Comparison of ENCODE assay signal across 35 cellular contexts in genomic region chr20:47161411-47161810, GRCh38.
"Had no signal": no experiment of that assay in that cellular context is flagged by ENCODE, and none has a peak within 500 bp of the region (broad histone marks: within the 10 kb centered on the region; RNA-seq: fewer than 3 reads in every experiment).

No MANE protein-coding gene starts in this region.

- DNase-seq: Karpas-422, Kasumi-1, MG63, MM.1S, MV-4-11, NCI-H1048, NCI-H1092, NCI-H1092 treated with DMSO at 0.1 percent for 48 hours, NCI-H1105, NCI-H1105 treated with DMSO at 0.1 percent for 48 hours, NCI-H1417, NCI-H1417 treated with DMSO at 0.1 percent for 48 hours, NCI-H1436, NCI-H1436 treated with DMSO at 0.1 percent for 48 hours, NCI-H146, NCI-H1694, NCI-H1694 treated with DMSO at 0.1 percent for 48 hours, NCI-H187, NCI-H187 treated with DMSO at 0.1 percent for 48 hours, NCI-H1930, NCI-H2029, NCI-H2029 treated with DMSO at 0.1 percent for 48 hours, NCI-H2081, NCI-H2081 treated with DMSO at 0.1 percent for 48 hours, NCI-H2107, NCI-H2171, NCI-H2171 treated with DMSO at 0.1 percent for 48 hours, NCI-H2227 treated with DMSO at 0.1 percent for 48 hours, NCI-H226, NCI-H345, NCI-H446, NCI-H446 treated with DMSO at 0.1 percent for 48 hours, NCI-H510A, NCI-H510A treated with DMSO at 0.1 percent for 48 hours, NCI-H524 had no signal

- H3K9me3 ChIP-seq: MG63 had no signal

- H3K27me3 ChIP-seq: MG63 had no signal

- H3K4me3 ChIP-seq: MG63 had no signal
